8 cellular contexts compared by ENCODE assay signal in genomic region chr2:37561615-37562569, GRCh38.
DNase-seq lines count a peak whose midpoint lies in the region; ATAC-seq and TF ChIP-seq lines count a peak whose summit lies in the region.

No MANE protein-coding gene starts in this region.

- H3K27me3 ChIP-seq in esophagus muscularis mucosa (no peaks in the 10 kb centered on the region), WERI-Rb-1 (ENCODE audit: insufficient read depth, low read depth, severe bottlenecking) (no peaks in the 10 kb centered on the region)

- H3K9me3 ChIP-seq in esophagus muscularis mucosa = no peaks in the 10 kb centered on the region
- no peaks in the 10 kb centered on the region for H3K9me3 ChIP-seq in WERI-Rb-1 (ENCODE audit: severe bottlenecking)

- CTCF ChIA-PET in RWPE1 (lab: Yijun Ruan, JAX) = interaction anchor here (0.8 kb wide), 1 partner anchor 270 kb away, joined by 3 read pairs; no protein-coding TSS in a partner anchor

- intact Hi-C loops in esophagus muscularis mucosa (cut with DNase I) = no loop called here

- H3K4me3 ChIP-seq in esophagus muscularis mucosa = no peak overlapping the region
- H3K4me3 ChIP-seq in WERI-Rb-1 (ENCODE audit: low read depth, low read length) = no peak overlapping the region

- no peak for TF ChIP-seq POLR2A in esophagus muscularis mucosa (IDR thresholded peaks at IDR 0.05; ENCODE audit: low read depth)

- H3K4me1 ChIP-seq in esophagus muscularis mucosa = peaks cover 11 to 64% (median 42%) of the 10 kb centered on the region in 4 donors

- no peaks in the 10 kb centered on the region for H3K36me3 ChIP-seq in esophagus muscularis mucosa
- H3K36me3 ChIP-seq in WERI-Rb-1 = no peaks in the 10 kb centered on the region

- 47% methylated on average over 5 of the region's 5 CpGs for WGBS in esophagus muscularis mucosa

- peak; percentile 8 for DNase-seq in stimulated activated naive CD4-positive, alpha-beta T cell treated with Interleukin-2 at 50 U/mL for 16 hours (lab: John Stamatoyannopoulos, UW)
- no peak for DNase-seq in stimulated activated naive CD4-positive, alpha-beta T cell (lab: John Stamatoyannopoulos, UW)
- DNase-seq in RWPE1 (ENCODE audit: low spot score) (peak; percentile 91), esophagus muscularis mucosa (ENCODE audit: extremely low spot score) (peak; percentile 12), stromal cell of bone marrow (ENCODE audit: low read depth) (peak; percentile 68), WERI-Rb-1 (no peak)
- DNase-seq in central memory CD4-positive, alpha-beta T cell = no peak

- TF ChIP-seq EP300 in esophagus muscularis mucosa (IDR thresholded peaks at IDR 0.05) = no peak

- TF ChIP-seq CTCF in RWPE1 (conservative IDR thresholded peaks at IDR 0.05; ENCODE audit: low read depth) = no peak
- no peak for TF ChIP-seq CTCF in esophagus muscularis mucosa (IDR thresholded peaks at IDR 0.05)
- no peak for TF ChIP-seq CTCF in WERI-Rb-1 (IDR thresholded peaks at IDR 0.05; ENCODE audit: low read depth, low read length)

- POLR2A ChIA-PET in RWPE1 (lab: Yijun Ruan, JAX; ENCODE audit: low non-redundant PET) = no interaction called here

- H3K27ac ChIP-seq in RWPE1 = no peak overlapping the region
- H3K27ac ChIP-seq in esophagus muscularis mucosa (replicated peaks in 1 of 4) = peak overlapping the region in 1 of 4 donors; percentile 35
- H3K27ac ChIP-seq in WERI-Rb-1 = no peak overlapping the region

- ATAC-seq in HG03103 (IDR thresholded peaks at IDR 0.05; ENCODE audit: low read depth, unreplicated experiment) = peak; percentile 54

Comparison
In these comparisons a context has a peak if more than half of its experiments do, and no peak if none do; other contexts are left out.
1. DNase-seq: peak in stimulated activated naive CD4-positive, alpha-beta T cell treated with Interleukin-2 at 50 U/mL for 16 hours (single experiment), RWPE1 (single experiment), esophagus muscularis mucosa (single experiment) and stromal cell of bone marrow (single experiment); none in stimulated activated naive CD4-positive, alpha-beta T cell (0 of 6), central memory CD4-positive, alpha-beta T cell (single experiment) and WERI-Rb-1 (single experiment).